In genomic region chr1:223731076-223731770, GRCh38 we compare ENCODE assay signal across 9 cellular contexts. TPM values are rescaled to one million over a fixed set of nuclear protein-coding genes. Genes with fewer than 3 reads are reported as not detected.
DNase-seq lines count a peak whose midpoint lies in the region; ATAC-seq, FAIRE-seq and TF ChIP-seq lines count a peak whose summit lies in the region.
"Had no signal": no experiment of that assay in that cellular context is flagged by ENCODE, and none has a peak within 500 bp of the region (broad histone marks: within the 10 kb centered on the region; RNA-seq: fewer than 3 reads in every experiment).

No MANE protein-coding gene starts in this region.

- H2AK5ac ChIP-seq in mesendoderm (ENCODE audit: low read length), result no peak overlapping the region

- CTCF ChIA-PET in HEK293T (lab: Yijun Ruan, JAX), result interaction anchor here (0.5 to 1.0 kb wide), 3 partner anchors 13 to 726 kb away, joined by 3 to 4 read pairs (median 3); no protein-coding TSS in a partner anchor

- H3K36me3 ChIP-seq in mesendoderm (ENCODE audit: control insufficient read depth, insufficient read depth, low read length), result no peaks in the 10 kb centered on the region

- H3K27ac ChIP-seq in cingulate gyrus (ENCODE audit: low read depth, low read length) (peak overlapping the region; percentile 73), mesendoderm (ENCODE audit: low read depth, low read length) (no peak overlapping the region)

- no peak for FAIRE-seq in urothelium cell line (lab: Jason Lieb, UNC)

- H3K23ac ChIP-seq in mesendoderm (ENCODE audit: low read length), result peak overlapping the region; percentile 16

- no peak overlapping the region for H2BK15ac ChIP-seq in mesendoderm (replicated peaks; ENCODE audit: low read depth)

- WGBS in mesendoderm (ENCODE audit: extremely low coverage, insufficient coverage, low lambda C conversion rate), result no CpG with 5 or more reads among the region's 13 CpGs

- no peak overlapping the region for H3K4me3 Mint-ChIP-seq in activated naive CD4-positive, alpha-beta T cell treated with anti-CD3 and anti-CD28 coated beads, Interleukin-2, amount 50 U/mL, for 24 hours

- peaks cover 2% of the 10 kb centered on the region for H3K79me1 ChIP-seq in mesendoderm (ENCODE audit: low read length)

- H3K9ac ChIP-seq in mesendoderm (ENCODE audit: low read length), result no peak overlapping the region

- H3K27ac Mint-ChIP-seq in activated naive CD4-positive, alpha-beta T cell treated with anti-CD3 and anti-CD28 coated beads, Interleukin-2, amount 50 U/mL, for 24 hours, result peak overlapping the region; percentile 59

- H4K8ac ChIP-seq in mesendoderm (ENCODE audit: low read depth, low read length), result no peak overlapping the region

- no peak overlapping the region for H4K5ac ChIP-seq in mesendoderm (ENCODE audit: low read length)

- no peaks in the 10 kb centered on the region for H3K27me3 Mint-ChIP-seq in activated naive CD4-positive, alpha-beta T cell treated with anti-CD3 and anti-CD28 coated beads, Interleukin-2, amount 50 U/mL, for 24 hours

- H3K4me1 Mint-ChIP-seq in activated naive CD4-positive, alpha-beta T cell treated with anti-CD3 and anti-CD28 coated beads, Interleukin-2, amount 50 U/mL, for 24 hours, result peaks cover 59% of the 10 kb centered on the region

- POLR2A ChIA-PET in HEK293T (lab: Yijun Ruan, JAX), result no interaction called here

- H3K9me3 Mint-ChIP-seq in activated naive CD4-positive, alpha-beta T cell treated with anti-CD3 and anti-CD28 coated beads, Interleukin-2, amount 50 U/mL, for 24 hours, result no peaks in the 10 kb centered on the region

- H3K4me2 ChIP-seq in mesendoderm (ENCODE audit: low read length), result no peak overlapping the region

- no peak for DNase-seq in activated naive CD4-positive, alpha-beta T cell treated with anti-CD3 and anti-CD28 coated beads, Interleukin-2, amount 50 U/mL, for 16 hours
- DNase-seq in mesendoderm, result no peak
- DNase-seq in urothelium cell line (ENCODE audit: low spot score), result peak; percentile 23
- no peak for DNase-seq in HEK293T (ENCODE audit: extremely low spot score)
- DNase-seq in mesenteric fat pad (ENCODE audit: low spot score), result no peak
- DNase-seq: NCI-H146 had no signal

- peaks cover 13% of the 10 kb centered on the region for H3K36me3 Mint-ChIP-seq in activated naive CD4-positive, alpha-beta T cell treated with anti-CD3 and anti-CD28 coated beads, Interleukin-2, amount 50 U/mL, for 24 hours

- no peak overlapping the region for H2BK5ac ChIP-seq in mesendoderm (ENCODE audit: low read length)

- ATAC-seq in HG03159 (IDR thresholded peaks at IDR 0.05; ENCODE audit: unreplicated experiment), result no peak

- no peak overlapping the region for H3K18ac ChIP-seq in mesendoderm (ENCODE audit: low read length)

- no peaks in the 10 kb centered on the region for H3K79me2 ChIP-seq in mesendoderm (ENCODE audit: control insufficient read depth, insufficient read depth, low read length)

- H3K4me1 ChIP-seq in mesendoderm (ENCODE audit: control insufficient read depth, low read depth, low read length), result peaks cover 9% of the 10 kb centered on the region

- H2BK120ac ChIP-seq in mesendoderm (ENCODE audit: low read depth, low read length), result no peak overlapping the region

- H3K4me3 ChIP-seq in mesendoderm (ENCODE audit: low read length), result no peak overlapping the region

- no peaks in the 10 kb centered on the region for H3K27me3 ChIP-seq in mesendoderm (ENCODE audit: insufficient read depth, low read length, poor library complexity)

- H3K56ac ChIP-seq in mesendoderm (ENCODE audit: low read length), result no peak overlapping the region

- no peak overlapping the region for H3K4ac ChIP-seq in mesendoderm (ENCODE audit: low read depth, low read length)

TF ChIP-seq in HEK293T, 16 proteins besides CTCF, POLR2A, EP300 and RAD21:
- TF ChIP-seq L3MBTL2 (conservative IDR thresholded peaks at IDR 0.05) (no peak), SUZ12 (IDR thresholded peaks at IDR 0.05) (no peak), TARDBP (IDR thresholded peaks at IDR 0.05) (no peak), ELF4 (IDR thresholded peaks at IDR 0.05) (no peak), ARNT (IDR thresholded peaks at IDR 0.05) (no peak), SP1 (IDR thresholded peaks at IDR 0.05) (no peak), PKNOX1 (IDR thresholded peaks at IDR 0.05) (no peak), ZNF384 (IDR thresholded peaks at IDR 0.05) (no peak), FOXA1 (IDR thresholded peaks at IDR 0.05) (no peak)

RNA-seq across cellular contexts. Expression of gene CAPN2, which starts 18.9 kb away (rescaled TPM):
- polyA plus RNA-seq in mesendoderm (2013, experiment 1 of 2), result 15.4 TPM
- 17.2 TPM for polyA plus RNA-seq in mesendoderm (2013, experiment 2 of 2)
- 190 TPM for total RNA-seq in mesenteric fat pad
